In the genomic region with DNA sequence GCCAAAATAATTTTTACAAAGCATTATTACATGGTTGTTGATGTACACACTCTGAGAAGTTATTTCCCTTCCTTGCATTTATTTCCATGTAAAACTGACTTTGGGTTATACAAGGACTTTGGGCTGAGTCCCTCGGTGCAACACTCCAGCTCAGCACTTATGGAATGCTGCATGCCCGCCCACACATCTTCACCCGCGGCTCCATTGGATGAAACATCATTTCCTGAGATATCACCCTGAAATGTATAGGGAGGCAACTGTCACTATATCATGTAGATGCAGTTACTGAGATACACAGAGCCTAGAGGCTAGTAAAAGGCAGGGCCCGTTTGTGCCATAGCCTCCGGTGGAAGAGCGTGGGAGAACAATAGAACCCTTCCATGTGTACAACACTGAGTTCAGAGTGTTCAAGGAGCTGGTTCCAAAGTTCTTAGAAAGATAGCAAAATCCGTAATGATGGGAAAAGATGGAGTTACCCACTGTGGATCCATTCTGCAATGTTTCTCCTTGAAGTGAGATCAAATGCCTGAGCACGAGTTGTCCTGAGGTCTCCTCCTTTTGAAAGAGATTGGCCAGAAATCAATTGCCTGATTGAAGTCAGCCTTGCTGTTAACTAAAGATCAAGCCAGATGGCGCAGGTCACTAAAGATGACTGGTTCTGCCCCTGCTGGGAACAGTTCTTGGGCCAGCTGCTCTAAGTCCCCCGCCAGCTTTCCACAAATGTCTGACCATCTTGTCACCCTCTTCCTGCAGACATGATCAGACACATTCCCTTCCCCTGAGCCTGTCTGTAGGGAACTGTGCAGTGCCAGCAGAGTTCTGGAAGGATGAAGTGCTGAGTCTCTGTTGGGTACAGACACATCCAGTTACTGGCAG, we compare ENCODE assay signal across 11 cellular contexts.
DNase-seq lines count a peak whose midpoint lies in the region; ATAC-seq and TF ChIP-seq lines count a peak whose summit lies in the region.
"Had no signal": no experiment of that assay in that cellular context is flagged by ENCODE, and none has a peak within 500 bp of the region (broad histone marks: within the 10 kb centered on the region; RNA-seq: fewer than 3 reads in every experiment).

No MANE protein-coding gene starts in this region.

- peaks cover 46% of the 10 kb centered on the region for H3K4me1 Mint-ChIP-seq in glutamatergic neuron (ENCODE audit: low read depth, unreplicated experiment)

- ATAC-seq in upper lobe of right lung (peak; percentile 67), GM21381 (IDR thresholded peaks at IDR 0.05; ENCODE audit: unreplicated experiment) (no peak)
- ATAC-seq: activated CD4-positive, alpha-beta T cell treated with anti-CD3 and anti-CD28 coated beads for 36 hours had no signal

- H3K27me3 Mint-ChIP-seq in glutamatergic neuron (ENCODE audit: unreplicated experiment): peaks cover 11% of the 10 kb centered on the region
- H3K27me3 Mint-ChIP-seq: activated CD4-positive, alpha-beta T cell treated with anti-CD3 and anti-CD28 coated beads for 36 hours had no signal

- DNase-seq in NCI-H82 (lab: John Stamatoyannopoulos, UW) (peak; percentile 9), NCI-H82 treated with DMSO at 0.1 percent for 48 hours (lab: John Stamatoyannopoulos, UW; ENCODE audit: unreplicated experiment) (no peak), amniotic stem cell (lab: John Stamatoyannopoulos, UW) (peak; percentile 82), glutamatergic neuron (peak; percentile 72), upper lobe of right lung (no peak), NCI-H2196 treated with DMSO at 0.1 percent for 48 hours (lab: John Stamatoyannopoulos, UW; ENCODE audit: unreplicated experiment) (no peak), NCI-H510A (lab: John Stamatoyannopoulos, UW) (no peak)
- DNase-seq: activated CD4-positive, alpha-beta T cell treated with anti-CD3 and anti-CD28 coated beads for 36 hours; dermis blood vessel endothelial cell; SHP77 had no signal

- H3K4me3 ChIP-seq in upper lobe of right lung: no peak overlapping the region

- H3K27ac ChIP-seq in upper lobe of right lung: peak overlapping the region; percentile 8

- TF ChIP-seq CTCF in glutamatergic neuron (IDR thresholded peaks at IDR 0.05; ENCODE audit: partially characterized antibody, unreplicated experiment) (no peak), upper lobe of right lung (IDR thresholded peaks at IDR 0.05) (no peak)

- H3K4me3 Mint-ChIP-seq in glutamatergic neuron (ENCODE audit: unreplicated experiment): peak overlapping the region; percentile 47
- H3K4me3 Mint-ChIP-seq: activated CD4-positive, alpha-beta T cell treated with anti-CD3 and anti-CD28 coated beads for 36 hours had no signal

- H3K9me3 ChIP-seq in upper lobe of right lung: no peaks in the 10 kb centered on the region

- peak overlapping the region; percentile 89 for H3K27ac Mint-ChIP-seq in glutamatergic neuron (ENCODE audit: unreplicated experiment)
- H3K27ac Mint-ChIP-seq: activated CD4-positive, alpha-beta T cell treated with anti-CD3 and anti-CD28 coated beads for 36 hours had no signal

- H3K9me3 Mint-ChIP-seq in glutamatergic neuron (ENCODE audit: unreplicated experiment): peaks cover 19% of the 10 kb centered on the region

- H3K4me1 ChIP-seq in upper lobe of right lung: no peaks in the 10 kb centered on the region

- H3K36me3 ChIP-seq in upper lobe of right lung: no peaks in the 10 kb centered on the region

- intact Hi-C loops in upper lobe of right lung (cut with DNase I): no loop called here

- H3K36me3 Mint-ChIP-seq in glutamatergic neuron (ENCODE audit: unreplicated experiment): no peaks in the 10 kb centered on the region

- H3K27me3 ChIP-seq in upper lobe of right lung: no peaks in the 10 kb centered on the region

Comparison
In these comparisons a context has a peak if more than half of its experiments do, and no peak if none do; other contexts are left out.
1. DNase-seq: peak in NCI-H82 (single experiment), amniotic stem cell (single experiment) and glutamatergic neuron (single experiment); none in NCI-H82 treated with DMSO at 0.1 percent for 48 hours (single experiment), upper lobe of right lung (single experiment), NCI-H2196 treated with DMSO at 0.1 percent for 48 hours (single experiment) and NCI-H510A (single experiment).